8 cellular contexts compared by ENCODE assay signal in the genomic region with DNA sequence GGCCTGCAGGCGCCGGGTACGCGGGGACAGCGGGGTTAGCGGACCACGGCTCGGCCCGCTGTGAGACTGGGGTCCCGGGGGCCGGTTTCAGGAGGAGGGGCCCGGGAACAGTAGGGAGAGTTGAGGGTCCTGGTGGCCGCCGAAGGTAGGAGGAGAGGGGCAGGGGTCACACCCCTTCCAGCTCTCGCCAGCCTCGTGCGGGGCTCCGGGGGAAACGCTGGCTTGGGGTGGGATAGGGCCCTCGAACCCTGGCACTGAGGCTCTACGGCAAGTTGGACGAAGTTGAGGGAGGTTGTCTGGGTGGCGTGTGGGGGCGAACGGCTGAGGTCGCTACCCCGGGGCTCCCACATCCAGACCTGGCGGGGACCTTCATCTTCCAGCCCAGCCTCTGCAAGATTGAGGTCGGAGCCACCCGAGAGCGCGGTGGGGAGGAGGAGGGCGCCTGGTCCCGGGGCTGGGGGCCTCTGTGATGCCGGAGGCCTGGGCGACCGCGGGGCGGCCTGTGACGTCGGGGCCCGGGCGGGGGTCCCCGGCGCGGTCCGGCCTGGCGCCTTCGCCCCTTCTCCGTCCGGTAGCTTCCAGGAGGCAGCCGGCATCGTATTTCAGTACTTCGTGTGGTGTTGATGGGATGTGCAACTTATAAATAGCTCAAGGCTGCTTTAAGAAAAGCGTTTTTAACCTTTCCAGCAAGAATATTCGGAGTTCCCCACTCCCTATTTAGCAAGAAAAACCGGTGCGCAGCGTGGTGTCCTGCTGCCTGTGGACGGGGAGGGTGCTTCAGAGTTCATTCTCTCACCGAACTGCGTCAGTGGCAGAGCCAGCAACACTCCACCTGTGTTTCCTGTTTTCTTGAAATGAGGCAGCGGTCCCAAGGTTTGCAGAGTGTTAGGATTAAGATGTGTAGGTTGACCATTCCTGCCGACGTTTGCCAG. TPM values are rescaled to one million over a fixed set of nuclear protein-coding genes. Genes with fewer than 3 reads are reported as not detected.
DNase-seq lines count a peak whose midpoint lies in the region; ATAC-seq and TF ChIP-seq lines count a peak whose summit lies in the region.

No MANE protein-coding gene starts in this region.

- peaks cover 13% of the 10 kb centered on the region for H3K4me1 ChIP-seq in Karpas-422 (ENCODE audit: low read length)

- no peaks in the 10 kb centered on the region for H4K20me1 ChIP-seq in Karpas-422 (ENCODE audit: insufficient read depth, low read depth, low read length)

- H3K9me3 ChIP-seq in Karpas-422 (ENCODE audit: low read length): no peaks in the 10 kb centered on the region

- no peak for TF ChIP-seq CTCF in epithelial cell of proximal tubule (conservative IDR thresholded peaks at IDR 0.05; ENCODE audit: low read depth, low read length)
- no peak for TF ChIP-seq CTCF in natural killer cell (IDR thresholded peaks at IDR 0.05)
- TF ChIP-seq CTCF in type B pancreatic cell (conservative IDR thresholded peaks at IDR 0.05): no peak

- no peak for ATAC-seq in activated CD4-positive, CD25-positive, alpha-beta regulatory T cell treated with anti-CD3 and anti-CD28 coated beads, Interleukin-2, amount 50 U/mL, for 24 hours
- ATAC-seq in natural killer cell: no peak

- no peaks in the 10 kb centered on the region for H3K9me2 ChIP-seq in Karpas-422 (replicated peaks; ENCODE audit: insufficient read depth, low read length)

- H3K9me3 Mint-ChIP-seq in natural killer cell (no peaks in the 10 kb centered on the region), type B pancreatic cell (no peaks in the 10 kb centered on the region)

- peak overlapping the region; percentile 71 for H3K4me3 ChIP-seq in Karpas-422 (ENCODE audit: low read length)
- H3K4me3 ChIP-seq in epithelial cell of proximal tubule (ENCODE audit: low read depth, low read length): peak overlapping the region; percentile 73

- H3K36me3 Mint-ChIP-seq in natural killer cell: no peaks in the 10 kb centered on the region
- H3K36me3 Mint-ChIP-seq in type B pancreatic cell: no peaks in the 10 kb centered on the region

- no peak overlapping the region for H2AFZ ChIP-seq in Karpas-422 (ENCODE audit: low read length)

- H3K79me2 ChIP-seq in Karpas-422 (ENCODE audit: low read length): no peaks in the 10 kb centered on the region

- H3K27ac Mint-ChIP-seq in natural killer cell (peak overlapping the region in 1 of 2 donors; percentile 71), type B pancreatic cell (peak overlapping the region; percentile 92)

- no peak overlapping the region for H3K27ac ChIP-seq in Karpas-422 (ENCODE audit: low read length)

- peak overlapping the region; percentile 71 for H3K4me2 ChIP-seq in Karpas-422 (ENCODE audit: low read depth, low read length, poor library complexity, severe bottlenecking)

- no peaks in the 10 kb centered on the region for H3K36me3 ChIP-seq in Karpas-422 (ENCODE audit: insufficient read depth, low read length)

- intact Hi-C loops in natural killer cell (cut with micrococcal nuclease): loop anchor here (10.0 kb wide), 1 partner anchor 204 kb away; a partner anchor contains a TSS

- H3K4me1 Mint-ChIP-seq in natural killer cell: peaks cover 6 to 25% of the 10 kb centered on the region in 2 donors
- H3K4me1 Mint-ChIP-seq in type B pancreatic cell (ENCODE audit: unreplicated experiment): peaks cover 17% of the 10 kb centered on the region

- H3K27me3 Mint-ChIP-seq in natural killer cell (ENCODE audit: low read depth in 2 of 2): peaks cover 14 to 26% of the 10 kb centered on the region in 2 donors
- H3K27me3 Mint-ChIP-seq in type B pancreatic cell: peaks cover 11% of the 10 kb centered on the region

- DNase-seq in activated CD4-positive, CD25-positive, alpha-beta regulatory T cell treated with anti-CD3 and anti-CD28 coated beads, Interleukin-2, amount 50 U/mL, for 16 hours (ENCODE audit: low read depth, low spot score): peak; percentile 11
- DNase-seq in Karpas-422 (no peak), epithelial cell of proximal tubule (ENCODE audit: low read depth) (no peak), natural killer cell (no peak), type B pancreatic cell (ENCODE audit: extremely low spot score, unreplicated experiment) (peak; percentile 70), SKM-1 (lab: John Stamatoyannopoulos, UW; ENCODE audit: unreplicated experiment) (no peak)
- DNase-seq in activated CD8-positive, alpha-beta memory T cell treated with anti-CD3 and anti-CD28 coated beads, Interleukin-2, amount 50 U/mL, for 48 hours: peak; percentile 65

- H3K27me3 ChIP-seq in Karpas-422 (ENCODE audit: low read length): no peaks in the 10 kb centered on the region

- H3K4me3 Mint-ChIP-seq in natural killer cell (peak overlapping the region; percentile 90), type B pancreatic cell (peak overlapping the region; percentile 94)

- H3K9ac ChIP-seq in Karpas-422 (ENCODE audit: low read length): peak overlapping the region; percentile 71

RNA-seq across cellular contexts. Expression of a gene that starts 0.9 kb away (rescaled TPM):
- total RNA-seq in Karpas-422 (2014; rRNA removed; shearing (Covaris generic); ENCODE audit: low replicate concordance): 1.8 and 7.3 TPM in 2 replicates
- 27.3 and 41.2 TPM in 2 replicates for total RNA-seq in epithelial cell of proximal tubule
- total RNA-seq in natural killer cell: 1 to 10 TPM; 3.0 to 3.9 (median 3.6) TPM
- 10.1 and 19.4 TPM in 2 replicates for total RNA-seq in type B pancreatic cell (ENCODE audit: low replicate concordance)

RNA-seq across cellular contexts. Expression of a gene that starts 32.7 kb away (rescaled TPM):
- 5.5 and 6.8 TPM in 2 replicates for total RNA-seq in Karpas-422 (2014; rRNA removed; shearing (Covaris generic); ENCODE audit: low replicate concordance)
- 10.8 and 12.2 TPM in 2 replicates for total RNA-seq in epithelial cell of proximal tubule
- 1 to 10 TPM; 4.4 to 6.2 (median 4.5) TPM for total RNA-seq in natural killer cell
- 4.3 and 7.2 TPM in 2 replicates for total RNA-seq in type B pancreatic cell (ENCODE audit: low replicate concordance)

Comparison
In these comparisons a context has a peak if more than half of its experiments do, and no peak if none do; other contexts are left out.
1. DNase-seq: peak in activated CD4-positive, CD25-positive, alpha-beta regulatory T cell treated with anti-CD3 and anti-CD28 coated beads, Interleukin-2, amount 50 U/mL, for 16 hours (single experiment), activated CD8-positive, alpha-beta memory T cell treated with anti-CD3 and anti-CD28 coated beads, Interleukin-2, amount 50 U/mL, for 48 hours (single experiment) and type B pancreatic cell (single experiment); none in Karpas-422 (single experiment), epithelial cell of proximal tubule (single experiment), natural killer cell (single experiment) and SKM-1 (single experiment).